11 cellular contexts compared by ENCODE assay signal in the genomic region with DNA sequence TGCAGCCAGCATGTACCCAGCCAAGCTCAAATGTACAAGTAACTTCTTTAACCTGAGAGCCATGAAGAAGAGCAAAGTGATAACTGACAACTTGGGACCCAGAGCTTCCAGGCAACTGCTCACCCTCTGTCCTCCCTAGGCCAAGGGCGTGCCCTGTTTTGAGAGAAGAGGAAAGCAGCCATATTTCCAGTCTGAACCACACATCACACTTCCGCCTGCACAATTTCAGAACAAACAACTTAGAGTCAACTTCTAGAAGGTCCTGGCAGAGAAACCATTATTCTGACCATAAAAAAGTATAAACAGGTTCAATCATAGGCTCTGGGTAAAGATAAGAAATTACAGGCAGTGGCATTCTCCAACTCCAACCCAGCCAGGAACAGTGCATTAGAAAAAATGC. TPM values are rescaled to one million over a fixed set of nuclear protein-coding genes. Genes with fewer than 3 reads are reported as not detected.
DNase-seq lines count a peak whose midpoint lies in the region; ATAC-seq and TF ChIP-seq lines count a peak whose summit lies in the region.
"Had no signal": no experiment of that assay in that cellular context is flagged by ENCODE, and none has a peak within 500 bp of the region (broad histone marks: within the 10 kb centered on the region; RNA-seq: fewer than 3 reads in every experiment).

No MANE protein-coding gene starts in this region.

- no peaks in the 10 kb centered on the region for H3K9me3 Mint-ChIP-seq in natural killer cell treated with Interleukin-12 subunit alpha and Interleukin-12 subunit beta and Interleukin-15 and Interleukin-18, amount 100 ng/mL, for 72 hours

- DNase-seq in SJCRH30 (no peak), epithelial cell of prostate (ENCODE audit: low read depth, low spot score) (no peak), upper lobe of left lung (no peak), SW 1271 (lab: John Stamatoyannopoulos, UW) (no peak), hepatic stellate cell (ENCODE audit: low spot score) (no peak), GM19238 (ENCODE audit: insufficient read length, low spot score) (no peak)
- no peak for DNase-seq in natural killer cell treated with Interleukin-12 subunit alpha and Interleukin-12 subunit beta and Interleukin-15 and Interleukin-18, amount 100 ng/mL, for 72 hours (ENCODE audit: low spot score)
- DNase-seq: cerebellar nuclear complex; NCI-H2171; stimulated activated naive CD4-positive, alpha-beta T cell had no signal

- no peak for TF ChIP-seq CTCF in upper lobe of left lung (IDR thresholded peaks at IDR 0.05)

- H3K4me1 ChIP-seq in SJCRH30 (peaks cover 38% of the 10 kb centered on the region), mucosa of rectum (ENCODE audit: control insufficient read depth in 2 of 2, insufficient read depth in 2 of 2, low read length in 2 of 2) (peaks cover 35 to 43% of the 10 kb centered on the region in 2 donors), upper lobe of left lung (peaks cover 38 to 56% (median 47%) of the 10 kb centered on the region in 4 donors)

- H3K27me3 Mint-ChIP-seq in natural killer cell treated with Interleukin-12 subunit alpha and Interleukin-12 subunit beta and Interleukin-15 and Interleukin-18, amount 100 ng/mL, for 72 hours, result peaks cover 20 to 29% of the 10 kb centered on the region in 2 donors

- H3K27ac Mint-ChIP-seq in natural killer cell treated with Interleukin-12 subunit alpha and Interleukin-12 subunit beta and Interleukin-15 and Interleukin-18, amount 100 ng/mL, for 72 hours, result no peak overlapping the region

- WGBS in upper lobe of left lung, 2 donors, result 65 to 76% methylated on average over 2 of the region's 2 CpGs

- TF ChIP-seq EP300 in upper lobe of left lung (IDR thresholded peaks at IDR 0.05), result peak in 2 of 4 donors; percentile 53 to 80

- H3K36me3 ChIP-seq in SJCRH30, result peaks cover 40% of the 10 kb centered on the region
- peaks cover 5 to 7% of the 10 kb centered on the region in 2 donors for H3K36me3 ChIP-seq in mucosa of rectum (ENCODE audit: control insufficient read depth in 2 of 2, insufficient read depth in 2 of 2, low read length in 2 of 2)
- H3K36me3 ChIP-seq in upper lobe of left lung, result peaks cover 0 to 4% (median 0%) of the 10 kb centered on the region in 4 donors

- H3K27me3 ChIP-seq in SJCRH30 (no peaks in the 10 kb centered on the region), mucosa of rectum (ENCODE audit: control insufficient read depth in 2 of 2, insufficient read depth in 2 of 2, low read length in 2 of 2) (no peaks in the 10 kb centered on the region), upper lobe of left lung (no peaks in the 10 kb centered on the region)

- TF ChIP-seq POLR2A in upper lobe of left lung (IDR thresholded peaks at IDR 0.05), result no peak

- H3K9me3 ChIP-seq in SJCRH30 (replicated peaks) (no peaks in the 10 kb centered on the region), mucosa of rectum (ENCODE audit: control insufficient read depth in 2 of 2, low read length in 2 of 2) (no peaks in the 10 kb centered on the region), upper lobe of left lung (no peaks in the 10 kb centered on the region)

- no peaks in the 10 kb centered on the region for H3K36me3 Mint-ChIP-seq in natural killer cell treated with Interleukin-12 subunit alpha and Interleukin-12 subunit beta and Interleukin-15 and Interleukin-18, amount 100 ng/mL, for 72 hours

- H3K4me3 ChIP-seq in SJCRH30 (no peak overlapping the region), mucosa of rectum (ENCODE audit: low read length in 2 of 2) (no peak overlapping the region), upper lobe of left lung (no peak overlapping the region)

- H3K27ac ChIP-seq in SJCRH30 (peak overlapping the region; percentile 94), epithelial cell of prostate (peak overlapping the region; percentile 77), mucosa of rectum (ENCODE audit: low read depth in 2 of 2, low read length in 2 of 2) (peak overlapping the region; percentile 71 to 83), upper lobe of left lung (peak overlapping the region; percentile 68 to 81 (median 80))

- no peak overlapping the region for H3K4me3 Mint-ChIP-seq in natural killer cell treated with Interleukin-12 subunit alpha and Interleukin-12 subunit beta and Interleukin-15 and Interleukin-18, amount 100 ng/mL, for 72 hours

- ATAC-seq in upper lobe of left lung (ENCODE audit: low FRiP score in 2 of 2), result peak in 1 of 2 donors; percentile 16
- ATAC-seq in natural killer cell treated with Interleukin-12 subunit alpha and Interleukin-12 subunit beta and Interleukin-15 and Interleukin-18, amount 100 ng/mL, for 72 hours, result no peak

- no peak overlapping the region for H3K9ac ChIP-seq in mucosa of rectum (ENCODE audit: low read depth in 1 of 2, low read length in 2 of 2)

- H3K4me1 Mint-ChIP-seq in natural killer cell treated with Interleukin-12 subunit alpha and Interleukin-12 subunit beta and Interleukin-15 and Interleukin-18, amount 100 ng/mL, for 72 hours (ENCODE audit: low read depth in 2 of 2), result peaks cover 12 to 21% of the 10 kb centered on the region in 2 donors

RNA-seq across cellular contexts. Expression of a gene that starts 50.1 kb away (rescaled TPM):
- total RNA-seq in SJCRH30 (2014; rRNA removed; shearing (Covaris generic)), result 85.3 and 105 TPM in 2 replicates
- total RNA-seq in upper lobe of left lung, result 100 to 1,000 TPM in 4 of 6 donors, 10 to 100 TPM in 2; 81.5 to 145 (median 106) TPM
- total RNA-seq in natural killer cell treated with Interleukin-12 subunit alpha and Interleukin-12 subunit beta and Interleukin-15 and Interleukin-18, amount 100 ng/mL, for 72 hours, result under 1 TPM in 1 of 2 donors, not detected in 1; 0.17 TPM

Comparison
In these comparisons a context has a peak if more than half of its experiments do, and no peak if none do; other contexts are left out.
1. RNA of a gene that starts 50.1 kb away (total RNA-seq): 81.5 to 145 TPM in upper lobe of left lung and 85.3 to 105 TPM in SJCRH30; 0.17 TPM in natural killer cell treated with Interleukin-12 subunit alpha and Interleukin-12 subunit beta and Interleukin-15 and Interleukin-18, amount 100 ng/mL, for 72 hours; every median in the first group is over 10 times any median in the second.
2. Peak in every context shown above with its lines, with median percentiles within 50 percentile points of each other: H3K27ac ChIP-seq.